10 cellular contexts compared by ENCODE assay signal in genomic region chr1:178531897-178532296, GRCh38. TPM values are rescaled to one million over a fixed set of nuclear protein-coding genes. Genes with fewer than 3 reads are reported as not detected.
DNase-seq lines count a peak whose midpoint lies in the region; ATAC-seq and TF ChIP-seq lines count a peak whose summit lies in the region.
"Had no signal": no experiment of that assay in that cellular context is flagged by ENCODE, and none has a peak within 500 bp of the region (broad histone marks: within the 10 kb centered on the region; RNA-seq: fewer than 3 reads in every experiment).

No MANE protein-coding gene starts in this region.

- ATAC-seq in GM19351 (IDR thresholded peaks at IDR 0.05; ENCODE audit: unreplicated experiment) (peak; percentile 10), HG02759 (IDR thresholded peaks at IDR 0.05; ENCODE audit: unreplicated experiment) (peak; percentile 20), HG03139 (IDR thresholded peaks at IDR 0.05; ENCODE audit: unreplicated experiment) (no peak)

- H2AFZ ChIP-seq in OCI-LY3 (ENCODE audit: low read depth, low read length) = peak overlapping the region; percentile 94

- H4K20me1 ChIP-seq in OCI-LY3 (ENCODE audit: insufficient read depth, low read length) = no peaks in the 10 kb centered on the region

- H3K79me2 ChIP-seq in OCI-LY3 (ENCODE audit: low read length) = no peaks in the 10 kb centered on the region

- intact Hi-C loops in colonic mucosa (cut with DNase I) = no loop called here

- H3K9me3 ChIP-seq in OCI-LY3 (ENCODE audit: insufficient read depth, low read length) = no peaks in the 10 kb centered on the region
- H3K9me3 ChIP-seq in MG63 = no peaks in the 10 kb centered on the region
- H3K9me3 ChIP-seq in colonic mucosa = no peaks in the 10 kb centered on the region

- H3K4me2 ChIP-seq in OCI-LY3 (ENCODE audit: low read length) = peak overlapping the region; percentile 61

- TF ChIP-seq CTCF in OCI-LY3 (IDR thresholded peaks at IDR 0.05; ENCODE audit: low read depth, low read length) (no peak), colonic mucosa (IDR thresholded peaks at IDR 0.05) (no peak), chondrocyte (IDR thresholded peaks at IDR 0.05) (no peak)

- H3K27me3 ChIP-seq in OCI-LY3 (ENCODE audit: low read depth, low read length) (no peaks in the 10 kb centered on the region), MG63 (no peaks in the 10 kb centered on the region), colonic mucosa (no peaks in the 10 kb centered on the region)

- no peaks in the 10 kb centered on the region for H3K36me3 Mint-ChIP-seq in chondrocyte (ENCODE audit: low read depth)

- H3K9ac ChIP-seq in OCI-LY3 (ENCODE audit: low read length) (no peak overlapping the region), colonic mucosa (ENCODE audit: low read depth in 2 of 2, low read length in 2 of 2) (no peak overlapping the region)

- no peaks in the 10 kb centered on the region for H3K9me3 Mint-ChIP-seq in chondrocyte (ENCODE audit: low read depth)

- H3K4me1 ChIP-seq in OCI-LY3 (ENCODE audit: low read length) = peaks cover 12% of the 10 kb centered on the region
- H3K4me1 ChIP-seq in colonic mucosa = no peaks in the 10 kb centered on the region

- no peak overlapping the region for H3K27ac Mint-ChIP-seq in chondrocyte (ENCODE audit: unreplicated experiment)

- no peaks in the 10 kb centered on the region for H3K36me3 ChIP-seq in OCI-LY3 (replicated peaks; ENCODE audit: low read depth, low read length)
- no peaks in the 10 kb centered on the region for H3K36me3 ChIP-seq in MG63
- H3K36me3 ChIP-seq in colonic mucosa = no peaks in the 10 kb centered on the region

- H3K27me3 Mint-ChIP-seq in chondrocyte (ENCODE audit: low read depth) = no peaks in the 10 kb centered on the region

- H3K4me1 Mint-ChIP-seq in chondrocyte (ENCODE audit: low read depth) = peaks cover 27% of the 10 kb centered on the region

- no peak overlapping the region for H3K27ac ChIP-seq in OCI-LY3 (ENCODE audit: low read length)
- no peak overlapping the region for H3K27ac ChIP-seq in colonic mucosa
- H3K27ac ChIP-seq: dorsolateral prefrontal cortex had no signal

- no peak overlapping the region for H3K4me3 Mint-ChIP-seq in chondrocyte (ENCODE audit: unreplicated experiment)

- DNase-seq in mesenteric fat pad (ENCODE audit: low spot score) (peak; percentile 76), MG63 (no peak), colonic mucosa (no peak), chondrocyte (ENCODE audit: low spot score) (no peak)

- peak overlapping the region; percentile 35 for H3K4me3 ChIP-seq in OCI-LY3 (ENCODE audit: low read length)
- no peak overlapping the region for H3K4me3 ChIP-seq in MG63
- H3K4me3 ChIP-seq in colonic mucosa = no peak overlapping the region

RNA-seq across cellular contexts. Expression of gene TEX35, which starts 19.0 kb away (rescaled TPM):
- total RNA-seq in mesenteric fat pad = not detected
- total RNA-seq in MG63 (2014; rRNA removed; shearing (Covaris generic); ENCODE audit: low replicate concordance) = not detected in 2 replicates
- not detected for total RNA-seq in colonic mucosa
- not detected in 3 replicates for total RNA-seq in chondrocyte
- total RNA-seq: kidney epithelial cell had no signal

RNA-seq across cellular contexts. Expression of gene CLEC20A, which starts 35.1 kb away (rescaled TPM):
- total RNA-seq in mesenteric fat pad = not detected
- total RNA-seq in MG63 (2014; rRNA removed; shearing (Covaris generic); ENCODE audit: low replicate concordance) = not detected in 2 replicates
- total RNA-seq in colonic mucosa = not detected
- not detected in 3 replicates for total RNA-seq in chondrocyte
- total RNA-seq: kidney epithelial cell had no signal
